Comparison of ENCODE assay signal across 28 cellular contexts in genomic region chr16:4499196-4499555, GRCh38. TPM values are rescaled to one million over a fixed set of nuclear protein-coding genes. Genes with fewer than 3 reads are reported as not detected.
A peak's percentile ranks its signal among the peaks of the same experiment; 100 is the strongest.
DNase-seq lines count a peak whose midpoint lies in the region; ATAC-seq, FAIRE-seq and TF ChIP-seq lines count a peak whose summit lies in the region.
"Had no signal": no experiment of that assay in that cellular context is flagged by ENCODE, and none has a peak within 500 bp of the region (broad histone marks: within the 10 kb centered on the region; RNA-seq: fewer than 3 reads in every experiment).

No MANE protein-coding gene starts in this region.

- H3K4me1 Mint-ChIP-seq in CD8-positive, alpha-beta memory T cell = peaks cover 72 to 94% (median 93%) of the 10 kb centered on the region in 3 donors
- H3K4me1 Mint-ChIP-seq in activated T-helper 17 cell treated with anti-CD3 and anti-CD28 coated beads, Interleukin-2, amount 50 U/mL, for 72 hours = peaks cover 50% of the 10 kb centered on the region

- POLR2A ChIA-PET in CD8-positive, alpha-beta memory T cell (lab: Charles Lee) = interaction anchor here (1.4 kb wide), 1 partner anchor 10 kb away, joined by 4 read pairs; no protein-coding TSS in a partner anchor

- FAIRE-seq in D721Med (lab: Jason Lieb, UNC) = no peak
- FAIRE-seq: GM12892, islet of Langerhans had no signal

- TF ChIP-seq CTCF in esophagus squamous epithelium (IDR thresholded peaks at IDR 0.05) (no peak), stomach (IDR thresholded peaks at IDR 0.05) (no peak), D721Med (IDR thresholded peaks at IDR 0.05; ENCODE audit: insufficient read depth, missing control alignments) (no peak)

- peaks cover 91% of the 10 kb centered on the region for H3K4me1 ChIP-seq in CD8-positive, alpha-beta memory T cell (ENCODE audit: insufficient read depth, low read length)
- H3K4me1 ChIP-seq in esophagus squamous epithelium (peaks cover 18 to 99% (median 52%) of the 10 kb centered on the region in 3 donors), stomach (peaks cover 61 to 99% (median 82%) of the 10 kb centered on the region in 4 donors)

- intact Hi-C loops in esophagus squamous epithelium (cut with DNase I) = no loop called here
- intact Hi-C loops in stomach (cut with DNase I; ENCODE audit: low total_unique reads) = no loop called here

- peak overlapping the region in 7 of 8 donors; percentile 70 to 93 (median 82) for H3K27ac Mint-ChIP-seq in CD8-positive, alpha-beta memory T cell
- peak overlapping the region; percentile 44 for H3K27ac Mint-ChIP-seq in activated T-helper 17 cell treated with anti-CD3 and anti-CD28 coated beads, Interleukin-2, amount 50 U/mL, for 72 hours
- H3K27ac Mint-ChIP-seq: activated CD4-positive, alpha-beta T cell treated with anti-CD3 and anti-CD28 coated beads, Interleukin-2, amount 10 ng/mL, durations not matched to agents 7 days and 5 days; activated naive CD4-positive, alpha-beta T cell treated with anti-CD3 and anti-CD28 coated beads for 36 hours had no signal

- 82 to 91% methylated on average over 4 of the region's 4 CpGs for WGBS in esophagus squamous epithelium, 2 donors
- 74 to 88% (median 86%) methylated on average over 4 of the region's 4 CpGs for WGBS in stomach, 5 donors

- no peak for ATAC-seq in activated T-helper 17 cell treated with anti-CD3 and anti-CD28 coated beads, Interleukin-2, amount 50 U/mL, for 72 hours (replicated peaks)
- ATAC-seq: activated T-cell treated with anti-CD3 and anti-CD28 coated beads, Interleukin-2, amount 50 U/mL, for 72 hours; left ventricle myocardium superior; WTC11 had no signal

- H3K4me3 ChIP-seq in CD8-positive, alpha-beta memory T cell (ENCODE audit: low read length) = no peak overlapping the region
- H3K4me3 ChIP-seq in esophagus squamous epithelium (no peak overlapping the region), stomach (no peak overlapping the region)
- H3K4me3 ChIP-seq: skin epidermis, transverse colon had no signal

- peaks cover 0 to 48% (median 7%) of the 10 kb centered on the region in 3 donors for H3K36me3 Mint-ChIP-seq in CD8-positive, alpha-beta memory T cell
- peaks cover 37% of the 10 kb centered on the region for H3K36me3 Mint-ChIP-seq in activated T-helper 17 cell treated with anti-CD3 and anti-CD28 coated beads, Interleukin-2, amount 50 U/mL, for 72 hours (ENCODE audit: low read depth)
- H3K36me3 Mint-ChIP-seq: mesothelial cell of epicardium, WTC11 had no signal

- H3K36me3 ChIP-seq in CD8-positive, alpha-beta memory T cell (ENCODE audit: insufficient read depth, low read length) = peaks cover 13% of the 10 kb centered on the region
- H3K36me3 ChIP-seq in esophagus squamous epithelium = peaks cover 0 to 12% (median 0%) of the 10 kb centered on the region in 3 donors
- peaks cover 4 to 16% (median 12%) of the 10 kb centered on the region in 4 donors for H3K36me3 ChIP-seq in stomach

- no peak for TF ChIP-seq EP300 in stomach (IDR thresholded peaks at IDR 0.05)

- no peak for TF ChIP-seq POLR2A in esophagus squamous epithelium (IDR thresholded peaks at IDR 0.05)
- no peak for TF ChIP-seq POLR2A in stomach (IDR thresholded peaks at IDR 0.05)

- no peaks in the 10 kb centered on the region for H3K27me3 ChIP-seq in CD8-positive, alpha-beta memory T cell (ENCODE audit: insufficient read depth, low read length, poor library complexity, severe bottlenecking)
- H3K27me3 ChIP-seq in esophagus squamous epithelium (no peaks in the 10 kb centered on the region), stomach (no peaks in the 10 kb centered on the region)
- H3K27me3 ChIP-seq: transverse colon had no signal

- no peak overlapping the region for H3K4me3 Mint-ChIP-seq in CD8-positive, alpha-beta memory T cell
- peak overlapping the region; percentile 13 for H3K4me3 Mint-ChIP-seq in activated T-helper 17 cell treated with anti-CD3 and anti-CD28 coated beads, Interleukin-2, amount 50 U/mL, for 72 hours
- H3K4me3 Mint-ChIP-seq: activated CD4-positive, alpha-beta T cell treated with anti-CD3 and anti-CD28 coated beads, Interleukin-2, amount 10 ng/mL, durations not matched to agents 7 days and 5 days; activated naive CD4-positive, alpha-beta T cell treated with anti-CD3 and anti-CD28 coated beads for 36 hours; activated T-cell treated with anti-CD3 and anti-CD28 coated beads, Interleukin-2, amount 50 U/mL, for 72 hours; mesothelial cell of epicardium; nephron; WTC11 had no signal

- H3K9me3 Mint-ChIP-seq in CD8-positive, alpha-beta memory T cell = no peaks in the 10 kb centered on the region
- no peaks in the 10 kb centered on the region for H3K9me3 Mint-ChIP-seq in activated T-helper 17 cell treated with anti-CD3 and anti-CD28 coated beads, Interleukin-2, amount 50 U/mL, for 72 hours
- H3K9me3 Mint-ChIP-seq: activated CD4-positive, alpha-beta T cell treated with anti-CD3 and anti-CD28 coated beads, Interleukin-2, amount 10 ng/mL, durations not matched to agents 7 days and 5 days; activated naive CD4-positive, alpha-beta T cell treated with anti-CD3 and anti-CD28 coated beads for 36 hours; activated T-cell treated with anti-CD3 and anti-CD28 coated beads, Interleukin-2, amount 50 U/mL, for 72 hours; mesothelial cell of epicardium; nephron; WTC11 had no signal

- no peak overlapping the region for H3K27ac ChIP-seq in CD8-positive, alpha-beta memory T cell (ENCODE audit: low read depth, low read length)
- H3K27ac ChIP-seq in esophagus squamous epithelium = peak overlapping the region in 3 of 4 donors; percentile 42 to 77 (median 59)
- H3K27ac ChIP-seq in stomach = peak overlapping the region; percentile 72 to 86 (median 85)

- no peak for DNase-seq in CD8-positive, alpha-beta memory T cell
- DNase-seq in esophagus squamous epithelium (lab: John Stamatoyannopoulos, UW) (no peak), stomach (no peak), D721Med (ENCODE audit: insufficient read length, low spot score) (no peak), NCI-H748 treated with DMSO at 0.1 percent for 48 hours (lab: John Stamatoyannopoulos, UW) (no peak), DMS153 treated with DMSO at 0.1 percent for 48 hours (lab: John Stamatoyannopoulos, UW; ENCODE audit: unreplicated experiment) (no peak)
- DNase-seq: activated CD4-positive, alpha-beta T cell treated with anti-CD3 and anti-CD28 coated beads, Interleukin-2, amount 10 ng/mL, durations not matched to agents 7 days and 5 days; activated naive CD4-positive, alpha-beta T cell treated with anti-CD3 and anti-CD28 coated beads for 36 hours; activated T-cell treated with anti-CD3 and anti-CD28 coated beads, Interleukin-2, amount 50 U/mL, for 72 hours; aorta; central memory CD4-positive, alpha-beta T cell; left ventricle myocardium superior; NCI-H1092; NCI-H187 treated with DMSO at 0.1 percent for 48 hours; NCI-H526; SIG-M5; stimulated activated CD8-positive, alpha-beta memory T cell treated with anti-CD3 and anti-CD28 coated beads, Interleukin-4, amount 100 ng/mL, for 48 hours; T1000; transverse colon had no signal

- H3K9me3 ChIP-seq in CD8-positive, alpha-beta memory T cell (ENCODE audit: low read length) = no peaks in the 10 kb centered on the region
- H3K9me3 ChIP-seq in esophagus squamous epithelium (no peaks in the 10 kb centered on the region), stomach (no peaks in the 10 kb centered on the region)
- H3K9me3 ChIP-seq: transverse colon had no signal

- H3K27me3 Mint-ChIP-seq in CD8-positive, alpha-beta memory T cell = no peaks in the 10 kb centered on the region
- H3K27me3 Mint-ChIP-seq in activated T-helper 17 cell treated with anti-CD3 and anti-CD28 coated beads, Interleukin-2, amount 50 U/mL, for 72 hours = no peaks in the 10 kb centered on the region
- H3K27me3 Mint-ChIP-seq: activated CD4-positive, alpha-beta T cell treated with anti-CD3 and anti-CD28 coated beads, Interleukin-2, amount 10 ng/mL, durations not matched to agents 7 days and 5 days had no signal

- CTCF ChIA-PET in CD8-positive, alpha-beta memory T cell (lab: Charles Lee) = interaction anchor here (0.6 to 3.8 kb wide), 3 partner anchors 9 to 125 kb away, joined by 3 to 31 read pairs (median 4); partner anchors contain the start of genes HMOX2 and MGRN1

RNA-seq across cellular contexts. Expression of gene HMOX2, which starts 23.0 kb away (rescaled TPM):
- 10 to 100 TPM; 87.5 to 95.2 TPM for total RNA-seq in CD8-positive, alpha-beta memory T cell
- polyA plus RNA-seq in CD8-positive, alpha-beta memory T cell = 178 TPM
- total RNA-seq in activated T-helper 17 cell treated with anti-CD3 and anti-CD28 coated beads, Interleukin-2, amount 50 U/mL, for 72 hours = 10 to 100 TPM; 60.0 to 92.1 TPM
- 10 to 100 TPM; 46.9 to 94.0 (median 75.0) TPM for total RNA-seq in esophagus squamous epithelium
- total RNA-seq in stomach = 100 to 1,000 TPM in 1 of 5 donors, 10 to 100 TPM in 3, 1 to 10 TPM in 1; 6.4 to 175 (median 59.8) TPM
- 100 to 1,000 TPM in 2 of 3 donors, 10 to 100 TPM in 1; 51.6 to 109 (median 106) TPM for polyA plus RNA-seq in stomach

RNA-seq across cellular contexts. Expression of gene NMRAL1, which starts 24.8 kb away (rescaled TPM):
- total RNA-seq in CD8-positive, alpha-beta memory T cell = 10 to 100 TPM; 63.8 to 65.8 TPM
- 75.4 TPM for polyA plus RNA-seq in CD8-positive, alpha-beta memory T cell
- total RNA-seq in activated T-helper 17 cell treated with anti-CD3 and anti-CD28 coated beads, Interleukin-2, amount 50 U/mL, for 72 hours = 10 to 100 TPM; 56.5 to 63.2 TPM
- total RNA-seq in esophagus squamous epithelium (10 to 100 TPM; 25.4 to 55.5 (median 34.9) TPM), stomach (100 to 1,000 TPM in 1 of 5 donors, 10 to 100 TPM in 4; 22.8 to 109 (median 47.7) TPM)
- polyA plus RNA-seq in stomach = 100 to 1,000 TPM in 1 of 3 donors, 10 to 100 TPM in 2; 67.7 to 126 (median 90.7) TPM

RNA-seq across cellular contexts. Expression of gene CDIP1, which starts 39.4 kb away (rescaled TPM):
- 10 to 100 TPM; 28.4 to 32.1 TPM for total RNA-seq in CD8-positive, alpha-beta memory T cell
- 21.8 TPM for polyA plus RNA-seq in CD8-positive, alpha-beta memory T cell
- 10 to 100 TPM; 24.5 to 31.2 TPM for total RNA-seq in activated T-helper 17 cell treated with anti-CD3 and anti-CD28 coated beads, Interleukin-2, amount 50 U/mL, for 72 hours
- 10 to 100 TPM; 10.2 to 26.5 (median 16.5) TPM for total RNA-seq in esophagus squamous epithelium
- total RNA-seq in stomach = 10 to 100 TPM in 3 of 5 donors, 1 to 10 TPM in 2; 2.9 to 36.5 (median 18.8) TPM
- 10 to 100 TPM in 2 of 3 donors, 1 to 10 TPM in 1; 9.5 to 13.8 (median 10.6) TPM for polyA plus RNA-seq in stomach

RNA-seq across cellular contexts. Expression of gene C16orf96, which starts 57.0 kb away (rescaled TPM):
- total RNA-seq in CD8-positive, alpha-beta memory T cell = under 1 TPM; 0.07 to 0.11 TPM
- polyA plus RNA-seq in CD8-positive, alpha-beta memory T cell = 0.05 TPM
- not detected for total RNA-seq in activated T-helper 17 cell treated with anti-CD3 and anti-CD28 coated beads, Interleukin-2, amount 50 U/mL, for 72 hours
- total RNA-seq in esophagus squamous epithelium (under 1 TPM in 3 of 4 donors, not detected in 1; 0.04 to 0.19 (median 0.06) TPM), stomach (under 1 TPM in 2 of 5 donors, not detected in 3; 0.37 to 0.43 TPM)
- polyA plus RNA-seq in stomach = not detected
- total RNA-seq: transverse colon had no signal
- polyA plus RNA-seq: AG04450, aorta, fibroblast of lung had no signal
